In genomic region chr11:65083134-65083833, GRCh38 we compare ENCODE assay signal across 8 cellular contexts. TPM values are rescaled to one million over a fixed set of nuclear protein-coding genes. Genes with fewer than 3 reads are reported as not detected.
A peak's percentile ranks its signal among the peaks of the same experiment; 100 is the strongest.
DNase-seq lines count a peak whose midpoint lies in the region; ATAC-seq and TF ChIP-seq lines count a peak whose summit lies in the region.

No MANE protein-coding gene starts in this region.

- H3K27me3 ChIP-seq in Karpas-422 (ENCODE audit: low read length), result no peaks in the 10 kb centered on the region
- no peaks in the 10 kb centered on the region for H3K27me3 ChIP-seq in effector memory CD4-positive, alpha-beta T cell (replicated peaks; ENCODE audit: control insufficient read depth, insufficient read depth, low read length, poor library complexity, severe bottlenecking)

- H3K9me3 ChIP-seq in Karpas-422 (ENCODE audit: low read length), result no peaks in the 10 kb centered on the region
- H3K9me3 ChIP-seq in effector memory CD4-positive, alpha-beta T cell (ENCODE audit: control insufficient read depth, low read length), result no peaks in the 10 kb centered on the region

- H4K20me1 ChIP-seq in Karpas-422 (ENCODE audit: insufficient read depth, low read depth, low read length), result peaks cover 8% of the 10 kb centered on the region; the same call in 1 of the 2 replicates

- H3K36me3 ChIP-seq in Karpas-422 (ENCODE audit: insufficient read depth, low read length), result peaks cover 12% of the 10 kb centered on the region; the same call in 1 of the 2 replicates
- peaks cover 21% of the 10 kb centered on the region for H3K36me3 ChIP-seq in effector memory CD4-positive, alpha-beta T cell (ENCODE audit: control insufficient read depth, insufficient read depth, low read length)

- no peaks in the 10 kb centered on the region for H3K27me3 Mint-ChIP-seq in osteocyte (ENCODE audit: unreplicated experiment)

- peaks cover 5% of the 10 kb centered on the region for H3K36me3 Mint-ChIP-seq in osteocyte (ENCODE audit: unreplicated experiment)

- peak; percentile 27 for ATAC-seq in GM19395 (IDR thresholded peaks at IDR 0.05; ENCODE audit: unreplicated experiment)

- no peaks in the 10 kb centered on the region for H3K9me2 ChIP-seq in Karpas-422 (replicated peaks; ENCODE audit: insufficient read depth, low read length)

- H3K27ac Mint-ChIP-seq in osteocyte (ENCODE audit: unreplicated experiment), result peak overlapping the region; percentile 97

- TF ChIP-seq CTCF in 22Rv1 (IDR thresholded peaks at IDR 0.05), result no peak
- no peak for TF ChIP-seq CTCF in osteocyte (IDR thresholded peaks at IDR 0.05)

- H3K4me2 ChIP-seq in Karpas-422 (ENCODE audit: low read depth, low read length, poor library complexity, severe bottlenecking), result peak overlapping the region; percentile 82

- H3K27ac ChIP-seq in 22Rv1, result peak overlapping the region; percentile 80
- H3K27ac ChIP-seq in Karpas-422 (ENCODE audit: low read length), result peak overlapping the region; percentile 35
- peak overlapping the region; percentile 51 for H3K27ac ChIP-seq in effector memory CD4-positive, alpha-beta T cell (ENCODE audit: insufficient read depth, low read length, poor library complexity, severe bottlenecking)

- H3K4me1 Mint-ChIP-seq in osteocyte (ENCODE audit: unreplicated experiment), result peaks cover 28% of the 10 kb centered on the region

- peaks cover 30% of the 10 kb centered on the region for H3K4me1 ChIP-seq in Karpas-422 (ENCODE audit: low read length)
- peaks cover 16% of the 10 kb centered on the region for H3K4me1 ChIP-seq in effector memory CD4-positive, alpha-beta T cell (ENCODE audit: control insufficient read depth, insufficient read depth, low read length, poor library complexity, severe bottlenecking)

- H3K9me3 Mint-ChIP-seq in osteocyte (ENCODE audit: unreplicated experiment), result no peaks in the 10 kb centered on the region

- DNase-seq in Karpas-422, result peak; percentile 67
- no peak for DNase-seq in effector memory CD4-positive, alpha-beta T cell
- no peak for DNase-seq in osteocyte (ENCODE audit: extremely low spot score, unreplicated experiment)
- DNase-seq in HuH-7.5 (ENCODE audit: low spot score), result no peak
- DNase-seq in D341Med (ENCODE audit: low spot score), result no peak
- DNase-seq in SKM-1 (lab: John Stamatoyannopoulos, UW; ENCODE audit: unreplicated experiment), result no peak

- H3K79me2 ChIP-seq in Karpas-422 (ENCODE audit: low read length), result peaks cover 52% of the 10 kb centered on the region

- peak overlapping the region; percentile 83 for H3K9ac ChIP-seq in Karpas-422 (ENCODE audit: low read length)

- peak overlapping the region; percentile 77 for H3K4me3 ChIP-seq in Karpas-422 (ENCODE audit: low read length)
- peak overlapping the region; percentile 83 for H3K4me3 ChIP-seq in effector memory CD4-positive, alpha-beta T cell (ENCODE audit: insufficient read depth, low read depth, low read length, poor library complexity, severe bottlenecking)

- H2AFZ ChIP-seq in Karpas-422 (ENCODE audit: low read length), result 0 out of 2 replicates have a peak overlapping the region, but pooled peaks have one; percentile 27

- peak overlapping the region; percentile 93 for H3K4me3 Mint-ChIP-seq in osteocyte (ENCODE audit: unreplicated experiment)

RNA-seq across cellular contexts. Expression of gene CDCA5, which starts 0.6 kb away (rescaled TPM):
- total RNA-seq in Karpas-422 (2014; rRNA removed; shearing (Covaris generic); ENCODE audit: low replicate concordance), result 24.3 and 28.2 TPM in 2 replicates
- 6.0 and 7.1 TPM in 2 replicates for total RNA-seq in osteocyte

RNA-seq across cellular contexts. Expression of gene ZFPL1, which starts 0.7 kb away (rescaled TPM):
- 19.0 and 40.7 TPM in 2 replicates for total RNA-seq in Karpas-422 (2014; rRNA removed; shearing (Covaris generic); ENCODE audit: low replicate concordance)
- 49.5 and 55.3 TPM in 2 replicates for total RNA-seq in osteocyte

RNA-seq across cellular contexts. Expression of gene VPS51, which starts 12.7 kb away (rescaled TPM):
- total RNA-seq in Karpas-422 (2014; rRNA removed; shearing (Covaris generic); ENCODE audit: low replicate concordance), result 78.9 and 193 TPM in 2 replicates
- total RNA-seq in osteocyte, result 122 and 127 TPM in 2 replicates

RNA-seq across cellular contexts. Expression of gene NAALADL1, which starts 24.9 kb away (rescaled TPM):
- not detected in 2 replicates for total RNA-seq in Karpas-422 (2014; rRNA removed; shearing (Covaris generic); ENCODE audit: low replicate concordance)
- not detected in 2 replicates for total RNA-seq in osteocyte

RNA-seq across cellular contexts. Expression of gene TM7SF2, which starts 28.4 kb away (rescaled TPM):
- total RNA-seq in Karpas-422 (2014; rRNA removed; shearing (Covaris generic); ENCODE audit: low replicate concordance), result 160 and 161 TPM in 2 replicates
- total RNA-seq in osteocyte, result 13.6 and 18.3 TPM in 2 replicates
